In the genomic region with DNA sequence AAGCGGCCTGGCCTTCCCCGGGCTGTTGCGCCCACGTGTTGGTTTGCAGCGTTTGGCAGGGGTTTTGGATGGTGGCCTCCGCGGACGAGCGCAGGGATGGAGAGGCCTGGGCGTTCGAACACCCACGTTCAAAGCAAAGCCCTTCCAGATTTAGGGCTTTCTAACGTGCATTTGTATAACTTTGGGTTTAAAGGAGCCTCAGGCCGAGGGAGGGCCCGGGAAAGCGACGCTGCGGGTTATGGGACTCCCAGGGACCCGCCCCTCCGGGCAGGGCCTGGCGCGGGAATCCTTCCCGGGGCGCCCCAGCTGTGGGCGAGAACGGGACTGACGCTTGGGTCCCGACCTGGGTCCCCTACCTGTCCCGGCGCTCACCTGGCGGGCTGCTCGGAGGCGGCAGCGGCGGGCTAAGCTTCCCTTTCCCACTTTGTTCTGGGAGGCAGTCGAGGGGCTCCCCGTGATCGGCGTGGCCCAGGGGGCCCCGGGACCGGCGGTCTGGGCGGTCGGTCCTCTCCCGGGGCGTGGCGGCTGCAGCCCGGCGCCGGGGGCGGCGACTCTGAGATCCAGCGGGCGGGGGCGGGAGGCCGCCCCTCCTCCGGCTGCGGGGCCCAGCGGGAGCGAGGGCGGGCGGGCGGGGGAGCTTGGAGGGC, we compare ENCODE assay signal across 8 cellular contexts. TPM values are rescaled to one million over a fixed set of nuclear protein-coding genes. Genes with fewer than 3 reads are reported as not detected.
A peak's percentile ranks its signal among the peaks of the same experiment; 100 is the strongest.
DNase-seq lines count a peak whose midpoint lies in the region; ATAC-seq and TF ChIP-seq lines count a peak whose summit lies in the region.

A gene with protein sequence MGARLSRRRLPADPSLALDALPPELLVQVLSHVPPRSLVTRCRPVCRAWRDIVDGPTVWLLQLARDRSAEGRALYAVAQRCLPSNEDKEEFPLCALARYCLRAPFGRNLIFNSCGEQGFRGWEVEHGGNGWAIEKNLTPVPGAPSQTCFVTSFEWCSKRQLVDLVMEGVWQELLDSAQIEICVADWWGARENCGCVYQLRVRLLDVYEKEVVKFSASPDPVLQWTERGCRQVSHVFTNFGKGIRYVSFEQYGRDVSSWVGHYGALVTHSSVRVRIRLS (minus strand): TSS at position 529 of the 647 bp plus-strand sequence. CDS start 25,423 bp downstream, outside the sequence.

- no peak for TF ChIP-seq CTCF in Caco-2 (IDR thresholded peaks at IDR 0.05; ENCODE audit: insufficient read depth in 1 of 2, low read depth in 1 of 2, low read length in 1 of 2, severe bottlenecking in 1 of 2, unreplicated experiment in 1 of 2)

- peaks cover 15% of the 10 kb centered on the region for H3K4me1 ChIP-seq in Caco-2

- no peaks in the 10 kb centered on the region for H3K27me3 Mint-ChIP-seq in Caco-2 (ENCODE audit: insufficient read depth, unreplicated experiment)
- peaks cover 44% of the 10 kb centered on the region for H3K27me3 Mint-ChIP-seq in stimulated activated memory B cell treated with anti-CD40 and anti-IgM and Interleukin-4, amounts not matched to agents 10 μg/mL and 1 μg/mL and 100 μg/mL, for 72 hours

- no peaks in the 10 kb centered on the region for H3K4me1 Mint-ChIP-seq in Caco-2 (ENCODE audit: low read depth, unreplicated experiment)
- peaks cover 17% of the 10 kb centered on the region for H3K4me1 Mint-ChIP-seq in stimulated activated memory B cell treated with anti-CD40 and anti-IgM and Interleukin-4, amounts not matched to agents 10 μg/mL and 1 μg/mL and 100 μg/mL, for 72 hours

- DNase-seq in Caco-2 (peak; percentile 75 to 87), NCI-H526 (lab: John Stamatoyannopoulos, UW) (peak; percentile 35 to 84), dermis microvascular lymphatic vessel endothelial cell (ENCODE audit: low read depth in 2 of 2) (peak in 1 of 2 donors; percentile 61), left kidney (ENCODE audit: low read depth, low spot score) (peak; percentile 89), NCI-H1436 treated with DMSO at 0.1 percent for 48 hours (lab: John Stamatoyannopoulos, UW) (no peak), RKO (ENCODE audit: low spot score) (no peak), GDM1 (lab: John Stamatoyannopoulos, UW) (no peak)

- no peaks in the 10 kb centered on the region; the same call in 1 of the 2 replicates for H3K36me3 ChIP-seq in Caco-2 (ENCODE audit: control insufficient read depth, insufficient read depth, low read length)

- H3K9me3 ChIP-seq in Caco-2 = peaks cover 7% of the 10 kb centered on the region

- peak within 1 kb of the TSS; percentile 63 for H3K4me3 ChIP-seq in Caco-2 (ENCODE audit: low read depth, low read length)

- H3K4me3 Mint-ChIP-seq in Caco-2 (ENCODE audit: unreplicated experiment) = peak within 1 kb of the TSS; percentile 100
- H3K4me3 Mint-ChIP-seq in stimulated activated memory B cell treated with anti-CD40 and anti-IgM and Interleukin-4, amounts not matched to agents 10 μg/mL and 1 μg/mL and 100 μg/mL, for 72 hours = peak within 1 kb of the TSS; percentile 60

- CTCF ChIA-PET in Caco-2 (lab: Charles Lee) = interaction anchor here (0.6 to 2.4 kb wide), 16 partner anchors 8 to 573 kb away, joined by 3 to 15 read pairs (median 5); partner anchors contain the start of genes FAM98C, MRPS12 and SARS2

- ATAC-seq in stimulated activated memory B cell treated with anti-CD40 and anti-IgM and Interleukin-4, amounts not matched to agents 10 μg/mL and 1 μg/mL and 100 μg/mL, for 72 hours = no peak

- BruUV-seq in Caco-2 (replicated peaks; lab: Mats Ljungman, UMichigan) = TSS peak; percentile 66

- peaks cover 35% of the 10 kb centered on the region for H3K36me3 Mint-ChIP-seq in Caco-2 (ENCODE audit: insufficient read depth, unreplicated experiment)
- peaks cover 1% of the 10 kb centered on the region for H3K36me3 Mint-ChIP-seq in stimulated activated memory B cell treated with anti-CD40 and anti-IgM and Interleukin-4, amounts not matched to agents 10 μg/mL and 1 μg/mL and 100 μg/mL, for 72 hours

- H3K9me3 Mint-ChIP-seq in Caco-2 (ENCODE audit: unreplicated experiment) = peaks cover 4% of the 10 kb centered on the region
- H3K9me3 Mint-ChIP-seq in stimulated activated memory B cell treated with anti-CD40 and anti-IgM and Interleukin-4, amounts not matched to agents 10 μg/mL and 1 μg/mL and 100 μg/mL, for 72 hours = peaks cover 4% of the 10 kb centered on the region

- intact Hi-C loops in Caco-2 (cut with micrococcal nuclease; ENCODE audit: unreplicated experiment) = no loop called here

- no peaks in the 10 kb centered on the region for H3K27me3 ChIP-seq in Caco-2 (replicated peaks; ENCODE audit: control insufficient read depth, insufficient read depth, low read length)

- POLR2A ChIA-PET in Caco-2 (lab: Charles Lee) = interaction anchor here (1.0 to 1.3 kb wide), 3 partner anchors 13 to 56 kb away, joined by 5 to 12 read pairs (median 5); partner anchors contain the start of gene MRPS12

- H3K27ac Mint-ChIP-seq in Caco-2 (ENCODE audit: unreplicated experiment) = peak within 1 kb of the TSS; percentile 92
- no peak within 1 kb of the TSS for H3K27ac Mint-ChIP-seq in stimulated activated memory B cell treated with anti-CD40 and anti-IgM and Interleukin-4, amounts not matched to agents 10 μg/mL and 1 μg/mL and 100 μg/mL, for 72 hours

RNA-seq across cellular contexts. Expression of the gene that starts here (rescaled TPM):
- total RNA-seq in Caco-2 (2022) (42.8 and 45.2 TPM in 2 replicates), dermis microvascular lymphatic vessel endothelial cell (13.6 and 29.0 TPM in 2 replicates)

Comparison
In these comparisons a context has a peak if more than half of its experiments do, and no peak if none do; other contexts are left out.
1. DNase-seq: peak in Caco-2 (2 of 2), NCI-H526 (2 of 2) and left kidney (single experiment); none in NCI-H1436 treated with DMSO at 0.1 percent for 48 hours (single experiment), RKO (single experiment) and GDM1 (single experiment).